16 cellular contexts compared by ENCODE assay signal in genomic region chr19:35262101-35262761, GRCh38. TPM values are rescaled to one million over a fixed set of nuclear protein-coding genes. Genes with fewer than 3 reads are reported as not detected.
DNase-seq lines count a peak whose midpoint lies in the region; ATAC-seq and TF ChIP-seq lines count a peak whose summit lies in the region.
"Had no signal": no experiment of that assay in that cellular context is flagged by ENCODE, and none has a peak within 500 bp of the region (broad histone marks: within the 10 kb centered on the region; RNA-seq: fewer than 3 reads in every experiment).

No MANE protein-coding gene starts in this region.

- H3K9me3 ChIP-seq in right atrium auricular region (no peaks in the 10 kb centered on the region), trophoblast cell (ENCODE audit: insufficient read depth, low read depth, low read length) (no peaks in the 10 kb centered on the region)
- H3K9me3 ChIP-seq: neutrophil had no signal

- no peak for TF ChIP-seq CTCF in right atrium auricular region (IDR thresholded peaks at IDR 0.05)

- no CpG with 5 or more reads among the region's 17 CpGs for WGBS in trophoblast cell (ENCODE audit: extremely low coverage, insufficient coverage, insufficient read length)

- H3K79me1 ChIP-seq in trophoblast cell (ENCODE audit: low read length): peaks cover under 1% of the 10 kb centered on the region

- no peak overlapping the region for H4K8ac ChIP-seq in trophoblast cell (ENCODE audit: low read depth, low read length)

- H3K27me3 ChIP-seq in right atrium auricular region: no peaks in the 10 kb centered on the region
- no peaks in the 10 kb centered on the region for H3K27me3 ChIP-seq in trophoblast cell (ENCODE audit: insufficient read depth, low read length)

- H2BK5ac ChIP-seq in trophoblast cell (ENCODE audit: low read depth, low read length, poor library complexity): no peak overlapping the region

- no peaks in the 10 kb centered on the region for H3K9me3 Mint-ChIP-seq in activated T-cell treated with anti-CD3 and anti-CD28 coated beads, Interleukin-2, amount 50 U/mL, for 24 hours
- H3K9me3 Mint-ChIP-seq in activated T-cell treated with anti-CD3 and anti-CD28 coated beads, Interleukin-2, amount 50 U/mL, for 72 hours: no peaks in the 10 kb centered on the region

- H3K36me3 ChIP-seq in right atrium auricular region (no peaks in the 10 kb centered on the region), trophoblast cell (ENCODE audit: control insufficient read depth in 1 of 2, insufficient read depth in 2 of 2, low read length in 2 of 2) (peaks cover 51 to 52% of the 10 kb centered on the region in 2 experiments)
- H3K36me3 ChIP-seq: neutrophil had no signal

- H3K27ac ChIP-seq in right atrium auricular region (no peak overlapping the region), trophoblast cell (ENCODE audit: low read depth, low read length) (no peak overlapping the region)
- H3K27ac ChIP-seq: neutrophil had no signal

- H3K4me3 ChIP-seq in right atrium auricular region: no peak overlapping the region
- no peak overlapping the region for H3K4me3 ChIP-seq in trophoblast cell (ENCODE audit: low read depth, low read length)

- H3K4me2 ChIP-seq in trophoblast cell (ENCODE audit: low read length): no peak overlapping the region

- H3K27me3 Mint-ChIP-seq in activated T-cell treated with anti-CD3 and anti-CD28 coated beads, Interleukin-2, amount 50 U/mL, for 24 hours: no peaks in the 10 kb centered on the region
- no peaks in the 10 kb centered on the region for H3K27me3 Mint-ChIP-seq in activated T-cell treated with anti-CD3 and anti-CD28 coated beads, Interleukin-2, amount 50 U/mL, for 72 hours (ENCODE audit: low read depth)

- no peak overlapping the region for H3K9ac ChIP-seq in trophoblast cell (ENCODE audit: low read length)

- no peak overlapping the region for H3K23ac ChIP-seq in trophoblast cell (ENCODE audit: low read length)

- H2AK5ac ChIP-seq in trophoblast cell (ENCODE audit: low read length): no peak overlapping the region

- no peak overlapping the region for H2AFZ ChIP-seq in trophoblast cell (ENCODE audit: insufficient read depth, low read length, poor library complexity)

- no peak overlapping the region for H2BK120ac ChIP-seq in trophoblast cell (ENCODE audit: insufficient read depth, low read length, poor library complexity)

- H3K27ac Mint-ChIP-seq in activated T-cell treated with anti-CD3 and anti-CD28 coated beads, Interleukin-2, amount 50 U/mL, for 24 hours: peak overlapping the region; percentile 13
- no peak overlapping the region for H3K27ac Mint-ChIP-seq in activated T-cell treated with anti-CD3 and anti-CD28 coated beads, Interleukin-2, amount 50 U/mL, for 72 hours

- ATAC-seq in activated T-cell treated with anti-CD3 and anti-CD28 coated beads, Interleukin-2, amount 50 U/mL, for 72 hours (replicated peaks in 1 of 2): no peak
- no peak for ATAC-seq in stimulated activated naive CD8-positive, alpha-beta T cell treated with anti-CD3 and anti-CD28 coated beads, Interleukin-15, Interleukin-2, amounts not matched to agents 100 U/mL and 50 U/mL, for 24 hours

- H4K12ac ChIP-seq in trophoblast cell (ENCODE audit: low read depth, low read length): no peak overlapping the region

- peaks cover 38% of the 10 kb centered on the region for H3K36me3 Mint-ChIP-seq in activated T-cell treated with anti-CD3 and anti-CD28 coated beads, Interleukin-2, amount 50 U/mL, for 24 hours (ENCODE audit: low read depth)
- peaks cover 0 to 2% of the 10 kb centered on the region in 2 donors for H3K36me3 Mint-ChIP-seq in activated T-cell treated with anti-CD3 and anti-CD28 coated beads, Interleukin-2, amount 50 U/mL, for 72 hours (ENCODE audit: insufficient read depth in 2 of 2)

- H3K4me1 Mint-ChIP-seq in activated T-cell treated with anti-CD3 and anti-CD28 coated beads, Interleukin-2, amount 50 U/mL, for 24 hours (ENCODE audit: low read depth): peaks cover 35% of the 10 kb centered on the region
- H3K4me1 Mint-ChIP-seq in activated T-cell treated with anti-CD3 and anti-CD28 coated beads, Interleukin-2, amount 50 U/mL, for 72 hours (ENCODE audit: low read depth): peaks cover 29% of the 10 kb centered on the region

- H3K79me2 ChIP-seq in trophoblast cell (ENCODE audit: control insufficient read depth, insufficient read depth, low read length, poor library complexity): peaks cover under 1% of the 10 kb centered on the region

- peak; percentile 17; the same call in 1 of the 2 replicates for TF ChIP-seq POLR2A in Raji (IDR thresholded peaks at IDR 0.05; ENCODE audit: insufficient read depth, low read depth, low read length)

- H3K4me3 Mint-ChIP-seq in activated T-cell treated with anti-CD3 and anti-CD28 coated beads, Interleukin-2, amount 50 U/mL, for 24 hours: no peak overlapping the region
- H3K4me3 Mint-ChIP-seq in activated T-cell treated with anti-CD3 and anti-CD28 coated beads, Interleukin-2, amount 50 U/mL, for 72 hours: no peak overlapping the region

- H3K4me1 ChIP-seq in right atrium auricular region (peaks cover 0 to 40% of the 10 kb centered on the region in 2 donors), trophoblast cell (ENCODE audit: control insufficient read depth in 1 of 2, insufficient read depth in 2 of 2, low read length in 2 of 2) (peaks cover 5 to 7% of the 10 kb centered on the region in 2 experiments)

- no peak overlapping the region for H3K14ac ChIP-seq in trophoblast cell (ENCODE audit: low read length)

- no peak overlapping the region for H3K4ac ChIP-seq in trophoblast cell (ENCODE audit: low read depth, low read length)

- DNase-seq in activated T-cell treated with anti-CD3 and anti-CD28 coated beads, Interleukin-2, amount 50 U/mL, for 24 hours: peak; percentile 33
- DNase-seq in activated T-cell treated with anti-CD3 and anti-CD28 coated beads, Interleukin-2, amount 50 U/mL, for 72 hours: no peak
- DNase-seq in right atrium auricular region (ENCODE audit: low spot score) (peak; percentile 50), NCI-H187 (lab: John Stamatoyannopoulos, UW) (no peak), trophoblast cell (no peak)
- peak; percentile 2 for DNase-seq in stimulated activated naive CD8-positive, alpha-beta T cell treated with anti-CD3 and anti-CD28 coated beads, Interleukin-15, Interleukin-2, amounts not matched to agents 100 U/mL and 50 U/mL, for 24 hours
- DNase-seq in central memory CD4-positive, alpha-beta T cell: no peak
- DNase-seq: GF-D8; NCI-H446 treated with DMSO at 0.1 percent for 48 hours; SHP77 treated with DMSO at 0.1 percent for 48 hours; stimulated activated naive CD4-positive, alpha-beta T cell treated with Interleukin-2 at 50 U/mL for 16 hours had no signal

- no peak overlapping the region for H4K91ac ChIP-seq in trophoblast cell (ENCODE audit: low read depth, low read length)

- no peak overlapping the region for H3K18ac ChIP-seq in trophoblast cell (ENCODE audit: low read length)

- no peak overlapping the region for H2BK12ac ChIP-seq in trophoblast cell (ENCODE audit: low read length)

RNA-seq across cellular contexts. Expression of gene USF2, which starts 6.5 kb away (rescaled TPM):
- 100 to 1,000 TPM; 202 to 212 TPM for total RNA-seq in activated T-cell treated with anti-CD3 and anti-CD28 coated beads, Interleukin-2, amount 50 U/mL, for 72 hours
- total RNA-seq in right atrium auricular region: 100 to 1,000 TPM; 130 to 180 TPM
- 75.6 and 76.3 TPM in 2 replicates for polyA plus RNA-seq in trophoblast cell (2013)

RNA-seq across cellular contexts. Expression of gene LSR, which starts 13.4 kb away (rescaled TPM):
- total RNA-seq in activated T-cell treated with anti-CD3 and anti-CD28 coated beads, Interleukin-2, amount 50 U/mL, for 72 hours: 10 to 100 TPM; 24.2 to 41.1 TPM
- total RNA-seq in right atrium auricular region: 10 to 100 TPM in 1 of 2 donors, 1 to 10 TPM in 1; 7.6 to 20.1 TPM
- polyA plus RNA-seq in trophoblast cell (2013): 71.4 and 74.4 TPM in 2 replicates

RNA-seq across cellular contexts. Expression of gene HAMP, which starts 20.1 kb away (rescaled TPM):
- 1 to 10 TPM; 1.2 to 2.4 TPM for total RNA-seq in activated T-cell treated with anti-CD3 and anti-CD28 coated beads, Interleukin-2, amount 50 U/mL, for 72 hours
- total RNA-seq in right atrium auricular region: 100 to 1,000 TPM in 1 of 2 donors, not detected in 1; 146 TPM
- 0.08 TPM in 1 of 2 replicates, not detected in the other for polyA plus RNA-seq in trophoblast cell (2013)
- total RNA-seq: bronchial epithelial cell, kidney epithelial cell, LHCN-M2 had no signal

RNA-seq across cellular contexts. Expression of gene MAG, which starts 29.7 kb away (rescaled TPM):
- under 1 TPM; 0.29 to 0.83 TPM for total RNA-seq in activated T-cell treated with anti-CD3 and anti-CD28 coated beads, Interleukin-2, amount 50 U/mL, for 72 hours
- not detected for total RNA-seq in right atrium auricular region
- 0.17 and 0.49 TPM in 2 replicates for polyA plus RNA-seq in trophoblast cell (2013)
- total RNA-seq: bronchial epithelial cell, LHCN-M2 had no signal

RNA-seq across cellular contexts. Expression of gene FAM187B, which starts 33.7 kb away (rescaled TPM):
- not detected for total RNA-seq in activated T-cell treated with anti-CD3 and anti-CD28 coated beads, Interleukin-2, amount 50 U/mL, for 72 hours
- total RNA-seq in right atrium auricular region: not detected
- polyA plus RNA-seq in trophoblast cell (2013): not detected in 2 replicates
- total RNA-seq: bronchial epithelial cell, kidney epithelial cell, LHCN-M2 had no signal

Comparison
In these comparisons a context has a peak if more than half of its experiments do, and no peak if none do; other contexts are left out.
1. DNase-seq: peak in activated T-cell treated with anti-CD3 and anti-CD28 coated beads, Interleukin-2, amount 50 U/mL, for 24 hours (single experiment), right atrium auricular region (single experiment) and stimulated activated naive CD8-positive, alpha-beta T cell treated with anti-CD3 and anti-CD28 coated beads, Interleukin-15, Interleukin-2, amounts not matched to agents 100 U/mL and 50 U/mL, for 24 hours (single experiment); none in activated T-cell treated with anti-CD3 and anti-CD28 coated beads, Interleukin-2, amount 50 U/mL, for 72 hours (0 of 2), central memory CD4-positive, alpha-beta T cell (single experiment), NCI-H187 (0 of 2) and trophoblast cell (0 of 2).